Comparison of ENCODE assay signal across 8 cellular contexts in the genomic region with DNA sequence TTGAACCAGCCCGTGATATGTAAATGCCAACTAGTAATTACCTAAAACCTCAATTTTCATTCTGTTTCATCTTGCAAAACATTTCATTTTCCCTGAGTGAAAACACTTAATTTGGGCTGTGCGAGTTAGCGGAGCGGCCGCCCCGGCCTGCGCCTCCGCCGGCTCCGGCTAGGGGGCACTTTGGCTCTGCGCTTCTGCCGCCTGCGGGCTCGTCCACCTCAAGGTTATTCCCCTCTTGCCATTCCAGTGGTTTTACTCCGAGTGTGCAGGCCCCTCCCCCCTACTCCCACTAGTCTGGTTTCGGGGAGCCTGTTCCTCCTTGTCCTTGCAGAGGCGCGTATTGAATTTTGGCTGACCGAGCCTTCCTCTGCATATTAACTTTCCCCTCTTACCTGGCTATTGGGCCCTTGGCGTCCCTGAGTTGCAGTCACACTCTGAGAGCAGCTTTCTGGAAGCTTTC. TPM values are rescaled to one million over a fixed set of nuclear protein-coding genes. Genes with fewer than 3 reads are reported as not detected.
DNase-seq lines count a peak whose midpoint lies in the region; ATAC-seq and TF ChIP-seq lines count a peak whose summit lies in the region.

No MANE protein-coding gene starts in this region.

- no peaks in the 10 kb centered on the region for H3K27me3 Mint-ChIP-seq in activated CD4-positive, alpha-beta T cell treated with anti-CD3 and anti-CD28 coated beads, Interleukin-2, amount 10 ng/mL, durations not matched to agents 24 days and 14 days

- H3K9me3 Mint-ChIP-seq in activated CD4-positive, alpha-beta T cell treated with anti-CD3 and anti-CD28 coated beads, Interleukin-2, amount 10 ng/mL, durations not matched to agents 24 days and 14 days, result no peaks in the 10 kb centered on the region

- no peak overlapping the region for H3K27ac Mint-ChIP-seq in activated CD4-positive, alpha-beta T cell treated with anti-CD3 and anti-CD28 coated beads, Interleukin-2, amount 10 ng/mL, durations not matched to agents 24 days and 14 days

- no peaks in the 10 kb centered on the region for H3K27me3 ChIP-seq in heart right ventricle

- peaks cover 11% of the 10 kb centered on the region for H3K4me1 Mint-ChIP-seq in activated CD4-positive, alpha-beta T cell treated with anti-CD3 and anti-CD28 coated beads, Interleukin-2, amount 10 ng/mL, durations not matched to agents 24 days and 14 days

- peak; percentile 43 to 68 (median 54) for ATAC-seq in heart right ventricle
- no peak for ATAC-seq in HG03457 (IDR thresholded peaks at IDR 0.05; ENCODE audit: unreplicated experiment)
- no peak for ATAC-seq in HG03439 (IDR thresholded peaks at IDR 0.05; ENCODE audit: unreplicated experiment)

- H3K9me3 ChIP-seq in SK-N-MC (ENCODE audit: low read depth, low read length) (no peaks in the 10 kb centered on the region), heart right ventricle (no peaks in the 10 kb centered on the region)

- H3K36me3 Mint-ChIP-seq in activated CD4-positive, alpha-beta T cell treated with anti-CD3 and anti-CD28 coated beads, Interleukin-2, amount 10 ng/mL, durations not matched to agents 24 days and 14 days (ENCODE audit: low read depth), result peaks cover 1% of the 10 kb centered on the region

- H3K4me3 ChIP-seq in SK-N-MC (peak overlapping the region; percentile 66), heart right ventricle (peak overlapping the region in 1 of 10 donors; percentile 4)

- no peaks in the 10 kb centered on the region for H3K36me3 ChIP-seq in SK-N-MC (ENCODE audit: insufficient read depth, low read length)
- H3K36me3 ChIP-seq in heart right ventricle, result no peaks in the 10 kb centered on the region

- DNase-seq in GM10266 (ENCODE audit: extremely low spot score) (no peak), SK-N-MC (ENCODE audit: low read depth, low spot score) (no peak), heart right ventricle (peak in 1 of 2 donors; percentile 40), retina (peak; percentile 87)
- no peak for DNase-seq in effector CD4-positive, alpha-beta T cell
- no peak for DNase-seq in activated CD4-positive, alpha-beta T cell treated with anti-CD3 and anti-CD28 coated beads, Interleukin-2, amount 10 ng/mL, durations not matched to agents 24 days and 14 days

- intact Hi-C loops in heart right ventricle (cut with DNase I), result loop anchor here in 2 of 10 donors (5.0 to 10.0 kb wide), 3 partner anchors 147 to 337 kb away; a partner anchor contains a TSS
- intact Hi-C loops in activated CD4-positive, alpha-beta T cell treated with anti-CD3 and anti-CD28 coated beads, Interleukin-2, amount 10 ng/mL, durations not matched to agents 24 days and 14 days (cut with micrococcal nuclease), result no loop called here

- TF ChIP-seq CTCF in GM10266 (IDR thresholded peaks at IDR 0.05; ENCODE audit: control insufficient read depth, insufficient read depth, low read depth, missing control alignments) (peak; percentile 68), heart right ventricle (IDR thresholded peaks at IDR 0.05) (peak; percentile 52 to 81 (median 67))

- peak overlapping the region; percentile 30; the same call in 1 of the 2 replicates for H3K27ac ChIP-seq in SK-N-MC
- peak overlapping the region in 2 of 10 donors; percentile 3 to 77 for H3K27ac ChIP-seq in heart right ventricle

- no peak overlapping the region for H3K9ac ChIP-seq in SK-N-MC (ENCODE audit: insufficient read length)

- H3K4me1 ChIP-seq in heart right ventricle, result peaks cover 18 to 54% (median 33%) of the 10 kb centered on the region in 9 donors

- WGBS in heart right ventricle, 2 donors, result 44 to 48% methylated on average over 20 of the region's 20 CpGs

- no peak overlapping the region for H3K4me3 Mint-ChIP-seq in activated CD4-positive, alpha-beta T cell treated with anti-CD3 and anti-CD28 coated beads, Interleukin-2, amount 10 ng/mL, durations not matched to agents 24 days and 14 days

RNA-seq across cellular contexts. Expression of a gene that starts 55.6 kb away (rescaled TPM):
- 10 to 100 TPM; 17.8 to 31.9 (median 21.1) TPM for total RNA-seq in heart right ventricle
- 10 to 100 TPM; 17.1 to 23.5 TPM for polyA plus RNA-seq in heart right ventricle
- 20.7 and 21.6 TPM in 2 replicates for total RNA-seq in activated CD4-positive, alpha-beta T cell treated with anti-CD3 and anti-CD28 coated beads, Interleukin-2, amount 10 ng/mL, durations not matched to agents 24 days and 14 days

RNA-seq across cellular contexts. Expression of a gene that starts 58.0 kb away (rescaled TPM):
- 10 to 100 TPM; 19.8 to 26.7 (median 23.2) TPM for total RNA-seq in heart right ventricle
- polyA plus RNA-seq in heart right ventricle, result 10 to 100 TPM in 1 of 2 donors, 1 to 10 TPM in 1; 9.1 to 14.5 TPM
- total RNA-seq in activated CD4-positive, alpha-beta T cell treated with anti-CD3 and anti-CD28 coated beads, Interleukin-2, amount 10 ng/mL, durations not matched to agents 24 days and 14 days, result 57.4 and 58.2 TPM in 2 replicates

Comparison
In these comparisons a context has a peak if more than half of its experiments do, and no peak if none do; other contexts are left out.
1. ATAC-seq: peak in heart right ventricle (8 of 8); none in HG03457 (single experiment) and HG03439 (single experiment).